ENCODE assay signal across 28 cellular contexts in genomic region chrX:69991685-69992084, GRCh38. TPM values are rescaled to one million over a fixed set of nuclear protein-coding genes. Genes with fewer than 3 reads are reported as not detected.
"Had no signal": no experiment of that assay in that cellular context is flagged by ENCODE, and none has a peak within 500 bp of the region (broad histone marks: within the 10 kb centered on the region; RNA-seq: fewer than 3 reads in every experiment).

No MANE protein-coding gene starts in this region.

- H3K36me3 ChIP-seq: esophagus squamous epithelium, gastrocnemius medialis, right lobe of liver, tibial nerve had no signal

- ATAC-seq: activated CD4-positive, alpha-beta T cell treated with anti-CD3 and anti-CD28 coated beads for 36 hours; effector memory CD8-positive, alpha-beta T cell; gastrocnemius medialis; right lobe of liver; stimulated activated effector memory CD8-positive, alpha-beta T cell treated with anti-CD3 and anti-CD28 coated beads, Interleukin-12 subunit alpha, Interleukin-12 subunit beta, amount 100 ng/mL, for 72 hours; stimulated activated naive CD8-positive, alpha-beta T cell treated with anti-CD3 and anti-CD28 coated beads, Interleukin-15, amount 100 ng/mL, for 72 hours had no signal

- H3K4me3 ChIP-seq: esophagus squamous epithelium, gastrocnemius medialis, lung, right lobe of liver, skin epidermis, tibial nerve had no signal

- H3K9ac ChIP-seq: parathyroid adenoma had no signal

- H3K4me1 ChIP-seq: esophagus squamous epithelium, right lobe of liver, tibial nerve had no signal

- H3K4me1 Mint-ChIP-seq: activated B cell treated with CpG ODN at 0.5 μM for 24 hours; activated CD4-positive, alpha-beta T cell treated with anti-CD3 and anti-CD28 coated beads for 36 hours; activated naive CD8-positive, alpha-beta T cell treated with anti-CD3 and anti-CD28 coated beads for 36 hours; central memory CD8-positive, alpha-beta T cell; naive B cell; stimulated activated effector memory CD8-positive, alpha-beta T cell treated with anti-CD3 and anti-CD28 coated beads, Interleukin-12 subunit alpha, Interleukin-12 subunit beta, amount 100 ng/mL, for 72 hours; stimulated activated naive CD8-positive, alpha-beta T cell treated with anti-CD3 and anti-CD28 coated beads, Interleukin-15, amount 100 ng/mL, for 72 hours had no signal

- H3K9me3 ChIP-seq: esophagus squamous epithelium, gastrocnemius medialis, right lobe of liver, tibial nerve had no signal

- H3K27me3 Mint-ChIP-seq: activated B cell treated with CpG ODN at 0.5 μM for 24 hours; activated CD4-positive, alpha-beta T cell treated with anti-CD3 and anti-CD28 coated beads for 36 hours; activated naive CD8-positive, alpha-beta T cell treated with anti-CD3 and anti-CD28 coated beads for 36 hours; stimulated activated naive CD8-positive, alpha-beta T cell treated with anti-CD3 and anti-CD28 coated beads, Interleukin-15, amount 100 ng/mL, for 72 hours had no signal

- H3K27ac Mint-ChIP-seq: activated B cell treated with CpG ODN at 0.5 μM for 24 hours; activated CD4-positive, alpha-beta T cell treated with anti-CD3 and anti-CD28 coated beads for 36 hours; activated naive CD8-positive, alpha-beta T cell treated with anti-CD3 and anti-CD28 coated beads for 36 hours; effector memory CD8-positive, alpha-beta T cell; naive B cell; stimulated activated effector memory CD8-positive, alpha-beta T cell treated with anti-CD3 and anti-CD28 coated beads, Interleukin-12 subunit alpha, Interleukin-12 subunit beta, amount 100 ng/mL, for 72 hours; stimulated activated naive CD8-positive, alpha-beta T cell treated with anti-CD3 and anti-CD28 coated beads, Interleukin-15, amount 100 ng/mL, for 72 hours had no signal

- H3K9me3 Mint-ChIP-seq: activated B cell treated with CpG ODN at 0.5 μM for 24 hours; activated naive CD8-positive, alpha-beta T cell treated with anti-CD3 and anti-CD28 coated beads for 36 hours; central memory CD8-positive, alpha-beta T cell; effector memory CD8-positive, alpha-beta T cell; stimulated activated effector memory CD8-positive, alpha-beta T cell treated with anti-CD3 and anti-CD28 coated beads, Interleukin-12 subunit alpha, Interleukin-12 subunit beta, amount 100 ng/mL, for 72 hours; stimulated activated naive CD8-positive, alpha-beta T cell treated with anti-CD3 and anti-CD28 coated beads, Interleukin-15, amount 100 ng/mL, for 72 hours had no signal

- H3K27me3 ChIP-seq: esophagus squamous epithelium, gastrocnemius medialis, tibial nerve had no signal

- H3K27ac ChIP-seq: esophagus squamous epithelium, gastrocnemius medialis, parathyroid adenoma, right lobe of liver, skin epidermis, tibial nerve had no signal

- H3K4me3 Mint-ChIP-seq: activated B cell treated with CpG ODN at 0.5 μM for 24 hours; activated CD4-positive, alpha-beta T cell treated with anti-CD3 and anti-CD28 coated beads for 36 hours; activated naive CD8-positive, alpha-beta T cell treated with anti-CD3 and anti-CD28 coated beads for 36 hours; central memory CD8-positive, alpha-beta T cell; effector memory CD8-positive, alpha-beta T cell; naive B cell; stimulated activated effector memory CD8-positive, alpha-beta T cell treated with anti-CD3 and anti-CD28 coated beads, Interleukin-12 subunit alpha, Interleukin-12 subunit beta, amount 100 ng/mL, for 72 hours; stimulated activated naive CD8-positive, alpha-beta T cell treated with anti-CD3 and anti-CD28 coated beads, Interleukin-15, amount 100 ng/mL, for 72 hours had no signal

- DNase-seq: activated B cell treated with CpG ODN at 0.5 μM for 24 hours; activated CD4-positive, alpha-beta T cell treated with anti-CD3 and anti-CD28 coated beads for 36 hours; activated CD4-positive, alpha-beta T cell treated with anti-CD3 and anti-CD28 coated beads, Interleukin-2, amount 50 U/mL, for 48 hours; activated CD8-positive, alpha-beta memory T cell treated with anti-CD3 and anti-CD28 coated beads, Interleukin-2, amount 50 U/mL, for 48 hours; activated naive CD4-positive, alpha-beta T cell treated with Interleukin-2 at 50 U/mL for 16 hours; activated naive CD8-positive, alpha-beta T cell treated with anti-CD3 and anti-CD28 coated beads for 36 hours; activated T-cell treated with anti-CD3 and anti-CD28 coated beads, Interleukin-2, amount 50 U/mL, for 48 hours; effector memory CD8-positive, alpha-beta T cell; esophagus squamous epithelium; gastrocnemius medialis; naive B cell; nucleus accumbens; right lobe of liver; stimulated activated CD4-positive, alpha-beta T cell treated with anti-CD3 and anti-CD28 coated beads, Interleukin-2, amount 100 ng/mL, for 24 hours; stimulated activated naive CD8-positive, alpha-beta T cell treated with anti-CD3 and anti-CD28 coated beads, Interleukin-15, amount 100 ng/mL, for 72 hours; T1000 had no signal

- H3K36me3 Mint-ChIP-seq: activated naive CD8-positive, alpha-beta T cell treated with anti-CD3 and anti-CD28 coated beads for 36 hours; naive B cell; stimulated activated effector memory CD8-positive, alpha-beta T cell treated with anti-CD3 and anti-CD28 coated beads, Interleukin-12 subunit alpha, Interleukin-12 subunit beta, amount 100 ng/mL, for 72 hours had no signal

RNA-seq across cellular contexts. Expression of gene AWAT2, which starts 58.1 kb away (rescaled TPM):
- total RNA-seq: activated B cell treated with CpG ODN at 0.5 μM for 24 hours; activated CD4-positive, alpha-beta T cell treated with anti-CD3 and anti-CD28 coated beads for 36 hours; activated CD8-positive, alpha-beta memory T cell treated with anti-CD3 and anti-CD28 coated beads for 36 hours; activated naive CD8-positive, alpha-beta T cell treated with anti-CD3 and anti-CD28 coated beads for 36 hours; astrocyte; esophagus squamous epithelium; gastrocnemius medialis; lung; mesenteric fat pad; mucosa of gallbladder; right lobe of liver; tibial nerve had no signal
- polyA plus RNA-seq: keratinocyte, neural cell had no signal
